ENCODE assay signal across 8 cellular contexts in the genomic region with DNA sequence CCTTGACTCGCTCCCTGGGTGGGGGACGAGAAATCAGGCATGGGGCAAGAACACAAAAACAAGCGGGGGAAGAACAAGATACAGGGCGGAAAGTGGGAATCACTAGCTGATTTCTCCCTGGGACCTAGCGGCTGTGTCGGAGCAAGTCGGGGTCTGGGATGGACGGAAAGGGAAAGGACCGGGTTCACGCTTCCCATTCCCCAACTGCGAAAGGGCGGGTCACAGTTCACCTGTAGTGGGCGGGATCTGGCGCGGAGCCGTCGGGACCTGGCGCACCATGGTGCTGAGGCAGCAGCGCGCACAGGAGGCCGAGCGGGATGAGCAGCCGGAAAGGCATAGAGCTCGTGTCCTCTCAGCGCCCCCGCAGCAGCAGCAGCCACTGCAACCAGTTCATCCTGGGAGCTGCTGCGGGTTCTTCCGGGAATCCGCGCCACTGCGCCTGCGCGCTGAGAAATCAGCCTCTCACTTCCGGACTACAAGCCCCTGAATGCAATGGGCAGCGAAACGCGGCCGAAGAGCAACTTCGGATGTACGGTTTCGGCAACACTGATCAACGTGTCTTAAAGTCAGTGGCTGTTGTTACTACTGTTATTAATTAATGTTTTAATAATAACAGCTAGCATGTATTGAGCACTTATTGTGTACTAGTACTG. TPM values are rescaled to one million over a fixed set of nuclear protein-coding genes. Genes with fewer than 3 reads are reported as not detected.
DNase-seq lines count a peak whose midpoint lies in the region; ATAC-seq, FAIRE-seq and TF ChIP-seq lines count a peak whose summit lies in the region.

A gene with protein sequence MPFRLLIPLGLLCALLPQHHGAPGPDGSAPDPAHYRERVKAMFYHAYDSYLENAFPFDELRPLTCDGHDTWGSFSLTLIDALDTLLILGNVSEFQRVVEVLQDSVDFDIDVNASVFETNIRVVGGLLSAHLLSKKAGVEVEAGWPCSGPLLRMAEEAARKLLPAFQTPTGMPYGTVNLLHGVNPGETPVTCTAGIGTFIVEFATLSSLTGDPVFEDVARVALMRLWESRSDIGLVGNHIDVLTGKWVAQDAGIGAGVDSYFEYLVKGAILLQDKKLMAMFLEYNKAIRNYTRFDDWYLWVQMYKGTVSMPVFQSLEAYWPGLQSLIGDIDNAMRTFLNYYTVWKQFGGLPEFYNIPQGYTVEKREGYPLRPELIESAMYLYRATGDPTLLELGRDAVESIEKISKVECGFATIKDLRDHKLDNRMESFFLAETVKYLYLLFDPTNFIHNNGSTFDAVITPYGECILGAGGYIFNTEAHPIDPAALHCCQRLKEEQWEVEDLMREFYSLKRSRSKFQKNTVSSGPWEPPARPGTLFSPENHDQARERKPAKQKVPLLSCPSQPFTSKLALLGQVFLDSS (minus strand): TSS at position 415 of the 653 bp plus-strand sequence. CDS start 78 bp downstream, at position 337.

- ATAC-seq in HG02884 (IDR thresholded peaks at IDR 0.05; ENCODE audit: unreplicated experiment) (peak; percentile 74), left cardiac atrium (peak; percentile 95 to 96), upper lobe of left lung (ENCODE audit: low FRiP score in 2 of 2) (peak; percentile 93 to 96)

- peak within 1 kb of the TSS; percentile 48 to 94 (median 80) for H3K4me3 ChIP-seq in upper lobe of left lung

- peaks cover 22% of the 10 kb centered on the region for H3K4me1 Mint-ChIP-seq in T-helper 1 cell treated with Interleukin-12 subunit alpha and Interleukin-12 subunit beta and Interleukin-4 antibody, amounts not matched to agents 30 μg/mL and 1 μg/mL, for 36 hours (ENCODE audit: low read depth)

- peak within 1 kb of the TSS; percentile 88 for H3K27ac Mint-ChIP-seq in T-helper 1 cell treated with Interleukin-12 subunit alpha and Interleukin-12 subunit beta and Interleukin-4 antibody, amounts not matched to agents 30 μg/mL and 1 μg/mL, for 36 hours

- DNase-seq in GM12892 (ENCODE audit: insufficient read length) (peak; percentile 78), NCI-H1694 treated with DMSO at 0.1 percent for 48 hours (lab: John Stamatoyannopoulos, UW) (peak; percentile 78), amniotic epithelial cell (ENCODE audit: low read depth) (peak; percentile 93), left cardiac atrium (peak; percentile 96), posterior vena cava (ENCODE audit: low spot score) (peak; percentile 99), upper lobe of left lung (peak; percentile 94 to 99)

- FAIRE-seq in GM12892 (lab: Jason Lieb, UNC) = peak; percentile 93

- peaks cover 15% of the 10 kb centered on the region for H3K36me3 Mint-ChIP-seq in T-helper 1 cell treated with Interleukin-12 subunit alpha and Interleukin-12 subunit beta and Interleukin-4 antibody, amounts not matched to agents 30 μg/mL and 1 μg/mL, for 36 hours (ENCODE audit: low read depth)

- H3K27ac ChIP-seq in upper lobe of left lung = peak within 1 kb of the TSS; percentile 81 to 94 (median 87)

- H3K9me3 ChIP-seq in upper lobe of left lung = no peaks in the 10 kb centered on the region

- TF ChIP-seq POLR2A in GM12892 (IDR thresholded peaks at IDR 0.05; ENCODE audit: low read depth, low read length) (peak; percentile 69; the same call in 1 of the 2 replicates), upper lobe of left lung (IDR thresholded peaks at IDR 0.05) (peak in 2 of 4 donors; percentile 69 to 85)

- peak in 1 of 6 experiments; percentile 8 for TF ChIP-seq CTCF in upper lobe of left lung (IDR thresholded peaks at IDR 0.05)

- WGBS in upper lobe of left lung, 2 donors = 0 to 1% methylated on average over 13 to 28 of the region's 42 CpGs

- no peaks in the 10 kb centered on the region for H3K9me3 Mint-ChIP-seq in T-helper 1 cell treated with Interleukin-12 subunit alpha and Interleukin-12 subunit beta and Interleukin-4 antibody, amounts not matched to agents 30 μg/mL and 1 μg/mL, for 36 hours

- no peak for TF ChIP-seq EP300 in upper lobe of left lung (IDR thresholded peaks at IDR 0.05)

- H3K27me3 Mint-ChIP-seq in T-helper 1 cell treated with Interleukin-12 subunit alpha and Interleukin-12 subunit beta and Interleukin-4 antibody, amounts not matched to agents 30 μg/mL and 1 μg/mL, for 36 hours (ENCODE audit: low read depth) = peaks cover 6% of the 10 kb centered on the region

- intact Hi-C loops in left cardiac atrium (cut with DNase I) = loop anchor here (2.0 to 5.0 kb wide), 3 partner anchors 50 to 62 kb away; no protein-coding TSS in a partner anchor
- intact Hi-C loops in posterior vena cava (cut with DNase I) = loop anchor here in 1 of 2 donors (10.0 kb wide), 1 partner anchor 52 kb away; a partner anchor contains a TSS

- peak within 1 kb of the TSS; percentile 96 for H3K4me3 Mint-ChIP-seq in T-helper 1 cell treated with Interleukin-12 subunit alpha and Interleukin-12 subunit beta and Interleukin-4 antibody, amounts not matched to agents 30 μg/mL and 1 μg/mL, for 36 hours

- H3K4me1 ChIP-seq in upper lobe of left lung = peaks cover 27 to 37% (median 32%) of the 10 kb centered on the region in 4 donors

- no peaks in the 10 kb centered on the region for H3K27me3 ChIP-seq in upper lobe of left lung

- peaks cover 2 to 23% (median 11%) of the 10 kb centered on the region in 4 donors for H3K36me3 ChIP-seq in upper lobe of left lung

RNA-seq across cellular contexts. Expression of the gene that starts here (rescaled TPM):
- 12.4 TPM for polyA plus RNA-seq in GM12892 (2012; ENCODE audit: missing spikeins)
- total RNA-seq in left cardiac atrium (10 to 100 TPM; 16.6 to 25.6 TPM), posterior vena cava (10 to 100 TPM; 27.9 to 30.6 TPM), upper lobe of left lung (10 to 100 TPM; 22.0 to 46.2 (median 35.6) TPM)

Comparison
In these comparisons a context has a peak if more than half of its experiments do, and no peak if none do; other contexts are left out.
1. Peak in every context shown above with its lines: DNase-seq, ATAC-seq, H3K4me3 ChIP-seq and H3K27ac ChIP-seq.